8 cellular contexts compared by ENCODE assay signal in genomic region chr1:26785611-26786436, GRCh38. TPM values are rescaled to one million over a fixed set of nuclear protein-coding genes. Genes with fewer than 3 reads are reported as not detected.
DNase-seq lines count a peak whose midpoint lies in the region; ATAC-seq, FAIRE-seq and TF ChIP-seq lines count a peak whose summit lies in the region.

No MANE protein-coding gene starts in this region.

- no peaks in the 10 kb centered on the region for H4K20me1 ChIP-seq in OCI-LY7 (ENCODE audit: insufficient read depth, low read length)

- peak overlapping the region; percentile 84 for H3K4me2 ChIP-seq in OCI-LY7 (ENCODE audit: low read length)

- no peaks in the 10 kb centered on the region for H3K9me3 ChIP-seq in OCI-LY7 (ENCODE audit: low read length)

- H3K27me3 Mint-ChIP-seq in dendritic cell treated with granulocyte-macrophage colony-stimulating factor and Interleukin-4, amounts not matched to agents 40 ng/mL and 50 ng/mL, for 4 days = no peaks in the 10 kb centered on the region
- H3K27me3 Mint-ChIP-seq in natural killer cell (ENCODE audit: low read depth in 2 of 2) = no peaks in the 10 kb centered on the region

- DNase-seq in GM03348 (ENCODE audit: low spot score) (peak; percentile 36), OCI-LY7 (ENCODE audit: low spot score) (peak; percentile 35), natural killer cell (no peak), GM20000 (ENCODE audit: low spot score) (no peak), HTR-8/SVneo (ENCODE audit: insufficient read length, low spot score) (no peak), A172 (ENCODE audit: low spot score) (no peak)

- H3K27ac ChIP-seq in OCI-LY7 (ENCODE audit: low read depth, low read length, poor library complexity, severe bottlenecking) = peak overlapping the region; percentile 91

- peaks cover 36% of the 10 kb centered on the region for H3K36me3 ChIP-seq in OCI-LY7 (ENCODE audit: insufficient read depth, low read length)

- intact Hi-C loops in OCI-LY7 (cut with micrococcal nuclease; ENCODE audit: unreplicated experiment) = no loop called here
- intact Hi-C loops in dendritic cell treated with granulocyte-macrophage colony-stimulating factor and Interleukin-4, amounts not matched to agents 40 ng/mL and 50 ng/mL, for 4 days (cut with micrococcal nuclease) = loop anchor here (10.0 kb wide), 1 partner anchor 61 kb away; no protein-coding TSS in a partner anchor
- intact Hi-C loops in natural killer cell (cut with micrococcal nuclease) = loop anchor here (2.0 to 10.0 kb wide), 2 partner anchors 243 to 411 kb away; partner anchors contain the start of gene ZNF683

- peaks cover 84% of the 10 kb centered on the region for H3K4me1 Mint-ChIP-seq in dendritic cell treated with granulocyte-macrophage colony-stimulating factor and Interleukin-4, amounts not matched to agents 40 ng/mL and 50 ng/mL, for 4 days (ENCODE audit: low read depth)
- H3K4me1 Mint-ChIP-seq in natural killer cell = peaks cover 82 to 94% of the 10 kb centered on the region in 2 donors

- no peak for FAIRE-seq in HTR-8/SVneo (lab: Jason Lieb, UNC)

- no peaks in the 10 kb centered on the region for H3K79me2 ChIP-seq in OCI-LY7 (ENCODE audit: insufficient read depth, low read depth, low read length)

- H3K4me3 ChIP-seq in OCI-LY7 (ENCODE audit: low read depth, low read length, poor library complexity, severe bottlenecking) = peak overlapping the region; percentile 75

- BruUV-seq in OCI-LY7 (replicated peaks; lab: Mats Ljungman, UMichigan) = no TSS peak

- H2AFZ ChIP-seq in OCI-LY7 (ENCODE audit: low read length) = peak overlapping the region; percentile 43; the same call in 1 of the 2 replicates

- POLR2A ChIA-PET in OCI-LY7 (lab: Charles Lee) = interaction anchor here (0.5 to 2.2 kb wide), 13 partner anchors 15 to 1517 kb away, joined by 3 to 12 read pairs (median 4); no protein-coding TSS in a partner anchor

- H3K9me2 ChIP-seq in OCI-LY7 (ENCODE audit: insufficient read depth, low read length) = no peaks in the 10 kb centered on the region

- no peaks in the 10 kb centered on the region for H3K9me3 Mint-ChIP-seq in dendritic cell treated with granulocyte-macrophage colony-stimulating factor and Interleukin-4, amounts not matched to agents 40 ng/mL and 50 ng/mL, for 4 days
- no peaks in the 10 kb centered on the region for H3K9me3 Mint-ChIP-seq in natural killer cell

- H3K4me3 Mint-ChIP-seq in dendritic cell treated with granulocyte-macrophage colony-stimulating factor and Interleukin-4, amounts not matched to agents 40 ng/mL and 50 ng/mL, for 4 days = peak overlapping the region; percentile 47
- peak overlapping the region; percentile 100 for H3K4me3 Mint-ChIP-seq in natural killer cell

- H3K36me3 Mint-ChIP-seq in dendritic cell treated with granulocyte-macrophage colony-stimulating factor and Interleukin-4, amounts not matched to agents 40 ng/mL and 50 ng/mL, for 4 days (ENCODE audit: low read depth) = peaks cover 43% of the 10 kb centered on the region
- no peaks in the 10 kb centered on the region for H3K36me3 Mint-ChIP-seq in natural killer cell

- TF ChIP-seq CTCF in OCI-LY7 (conservative IDR thresholded peaks at IDR 0.05; ENCODE audit: low read length) (no peak), natural killer cell (IDR thresholded peaks at IDR 0.05) (no peak), GM20000 (IDR thresholded peaks at IDR 0.05; ENCODE audit: extremely low read depth, missing control alignments) (no peak)

- peak overlapping the region; percentile 99 for H3K27ac Mint-ChIP-seq in dendritic cell treated with granulocyte-macrophage colony-stimulating factor and Interleukin-4, amounts not matched to agents 40 ng/mL and 50 ng/mL, for 4 days
- H3K27ac Mint-ChIP-seq in natural killer cell = peak overlapping the region; percentile 100

- peaks cover 50% of the 10 kb centered on the region for H3K4me1 ChIP-seq in OCI-LY7 (ENCODE audit: insufficient read depth, low read length, poor library complexity, severe bottlenecking)

- CTCF ChIA-PET in OCI-LY7 (lab: Charles Lee; ENCODE audit: unreplicated experiment) = interaction anchor here (1.3 kb wide), 1 partner anchor 109 kb away, joined by 5 read pairs; no protein-coding TSS in a partner anchor

- no peak for ATAC-seq in natural killer cell
- ATAC-seq in HG02623 (IDR thresholded peaks at IDR 0.05; ENCODE audit: unreplicated experiment) = no peak

RNA-seq across cellular contexts. Expression of gene PIGV, which starts 1.9 kb away (rescaled TPM):
- total RNA-seq in OCI-LY7 (2014; rRNA removed; shearing (Covaris generic)) = 8.2 and 10.3 TPM in 2 replicates
- total RNA-seq in OCI-LY7 (2022) = 15.2 and 18.0 TPM in 2 replicates
- 10 to 100 TPM; 23.1 to 35.2 (median 30.3) TPM for total RNA-seq in natural killer cell
- 8.0 and 8.9 TPM in 2 replicates for total RNA-seq in A172 (2014; rRNA removed; shearing (Covaris generic))

RNA-seq across cellular contexts. Expression of gene ZDHHC18, which starts 40.7 kb away (rescaled TPM):
- total RNA-seq in OCI-LY7 (2014; rRNA removed; shearing (Covaris generic)) = 8.0 and 19.5 TPM in 2 replicates
- total RNA-seq in OCI-LY7 (2022) = 17.1 and 18.2 TPM in 2 replicates
- total RNA-seq in natural killer cell = 10 to 100 TPM; 70.0 to 74.6 (median 72.3) TPM
- total RNA-seq in A172 (2014; rRNA removed; shearing (Covaris generic)) = 15.0 and 32.4 TPM in 2 replicates

Comparison
In these comparisons a context has a peak if more than half of its experiments do, and no peak if none do; other contexts are left out.
1. DNase-seq: peak in GM03348 (single experiment) and OCI-LY7 (single experiment); none in natural killer cell (single experiment), GM20000 (single experiment), HTR-8/SVneo (single experiment) and A172 (single experiment).